Comparison of ENCODE assay signal across 9 cellular contexts in the genomic region with DNA sequence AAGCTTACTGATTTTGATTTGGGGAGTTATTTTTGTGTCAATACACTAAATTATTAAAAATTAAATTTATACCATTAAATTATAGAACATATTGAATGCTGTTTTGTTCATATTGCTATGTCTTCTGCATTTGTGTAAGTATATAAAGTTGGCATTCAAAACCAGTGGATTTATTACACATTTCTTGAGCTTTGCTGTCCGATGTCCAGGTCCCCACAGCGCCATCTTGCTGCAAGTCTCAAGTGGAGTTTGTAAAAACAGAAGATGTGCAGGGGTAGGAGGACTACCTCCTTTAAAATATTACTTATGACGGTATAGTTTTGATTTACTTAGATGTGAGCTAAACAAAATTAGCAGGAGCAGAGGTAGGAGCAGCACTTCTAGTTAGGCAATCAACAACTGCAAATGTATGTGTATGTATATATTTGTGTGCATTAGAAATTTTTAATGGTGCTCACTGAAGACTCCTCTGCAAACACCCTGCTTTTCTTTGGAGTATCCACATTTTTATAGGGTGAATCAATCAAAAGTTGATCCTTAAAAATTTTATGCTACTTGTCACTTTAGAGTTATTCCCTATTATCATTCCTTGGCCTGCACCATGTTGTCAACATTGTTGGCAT. TPM values are rescaled to one million over a fixed set of nuclear protein-coding genes. Genes with fewer than 3 reads are reported as not detected.
DNase-seq lines count a peak whose midpoint lies in the region; ATAC-seq, FAIRE-seq and TF ChIP-seq lines count a peak whose summit lies in the region.
"Had no signal": no experiment of that assay in that cellular context is flagged by ENCODE, and none has a peak within 500 bp of the region (broad histone marks: within the 10 kb centered on the region; RNA-seq: fewer than 3 reads in every experiment).

No MANE protein-coding gene starts in this region.

- H3F3A ChIP-seq in SU-DHL-6 (ENCODE audit: insufficient read depth) = peaks cover 15% of the 10 kb centered on the region; the same call in 1 of the 2 replicates

- in situ Hi-C loops in ACHN (cut with HindIII; ENCODE audit: low pct_ligation_motif_present, low pct_unique_long_range_greater_than_20kb, low sequenced_read_pairs) = no loop called here
- in situ Hi-C loops in K562 (cut with MboI) = no loop called here

- H4K20me1 ChIP-seq in SU-DHL-6 (ENCODE audit: low read depth, low read length) (0 out of 2 replicates have a peak, but pooled peaks cover 4% of the 10 kb centered on the region), K562 (replicated peaks; ENCODE audit: control insufficient read depth, insufficient read depth, low read length) (no peaks in the 10 kb centered on the region), keratinocyte (ENCODE audit: control insufficient read depth, extremely low read depth, insufficient read depth, low read length) (no peaks in the 10 kb centered on the region)

- CTCF ChIA-PET in K562 (lab: Yijun Ruan, JAX; ENCODE audit: low intra/inter-chr PET ratio) = interaction anchor here (0.6 to 1.3 kb wide), 2 partner anchors 306 to 622 kb away, joined by 4 to 10 read pairs; no protein-coding TSS in a partner anchor

- H3K27me3 ChIP-seq in SU-DHL-6 (ENCODE audit: low read length) (no peaks in the 10 kb centered on the region), K562 (ENCODE audit: control insufficient read depth in 2 of 2, insufficient read depth in 2 of 2, low read length in 2 of 2) (no peaks in the 10 kb centered on the region), keratinocyte (ENCODE audit: control insufficient read depth, extremely low read depth, insufficient read depth, low read length) (no peaks in the 10 kb centered on the region), stomach (no peaks in the 10 kb centered on the region)

- dilution Hi-C loops in keratinocyte (cut with MboI; ENCODE audit: extremely low pct_ligation_motif_present, low sequenced_read_pairs) = no loop called here

- DNase-seq in ACHN (peak; percentile 32), K562 (ENCODE audit: extremely low read depth in 1 of 4, low spot score in 3 of 4) (peak; percentile 33 to 69 (median 43)), keratinocyte (ENCODE audit: low read depth, low spot score) (peak; percentile 19), stomach (no peak), amniotic stem cell (lab: John Stamatoyannopoulos, UW) (no peak)

- no TSS peak for BruUV-seq in K562 (replicated peaks; lab: Mats Ljungman, UMichigan)

- H3K9me1 ChIP-seq in K562 (ENCODE audit: control insufficient read depth, insufficient read depth, low read length) = peaks cover 7% of the 10 kb centered on the region
- peaks cover 2% of the 10 kb centered on the region for H3K9me1 ChIP-seq in keratinocyte (ENCODE audit: control insufficient read depth, extremely low read depth, insufficient read depth, low read length)

- H2AFZ ChIP-seq in SU-DHL-6 (ENCODE audit: low read depth, low read length, severe bottlenecking) (no peak overlapping the region), K562 (ENCODE audit: low read depth, low read length) (no peak overlapping the region), keratinocyte (ENCODE audit: control insufficient read depth, low read length) (no peak overlapping the region)

- H3K79me2 ChIP-seq in SU-DHL-6 (ENCODE audit: insufficient read depth, low read length) (peaks cover 65% of the 10 kb centered on the region), K562 (ENCODE audit: control insufficient read depth, insufficient read depth, low read length) (peaks cover 41% of the 10 kb centered on the region), keratinocyte (ENCODE audit: control insufficient read depth, insufficient read depth, low read length) (no peaks in the 10 kb centered on the region)

- H3K4me3 ChIP-seq in SU-DHL-6 (ENCODE audit: insufficient read depth, low read length, poor library complexity, severe bottlenecking) = no peak overlapping the region
- no peak overlapping the region for H3K4me3 ChIP-seq in K562
- no peak overlapping the region for H3K4me3 ChIP-seq in keratinocyte (ENCODE audit: control insufficient read depth in 2 of 3, extremely low read depth in 1 of 3, insufficient read depth in 2 of 3, low read depth in 1 of 3, low read length in 3 of 3)
- H3K4me3 ChIP-seq in stomach = no peak overlapping the region
- H3K4me3 ChIP-seq: HAP-1 had no signal

- H3K4me2 ChIP-seq in SU-DHL-6 (ENCODE audit: low read depth, low read length, poor library complexity, severe bottlenecking) = no peak overlapping the region
- no peak overlapping the region for H3K4me2 ChIP-seq in K562 (ENCODE audit: insufficient read depth, low read length)
- H3K4me2 ChIP-seq in keratinocyte (ENCODE audit: control insufficient read depth, extremely low read depth, insufficient read depth, low read depth, low read length) = no peak overlapping the region

- POLR2A ChIA-PET in K562 (lab: Yijun Ruan, JAX) = interaction anchor here (0.6 to 1.7 kb wide), 8 partner anchors 12 to 40 kb away, joined by 3 to 6 read pairs (median 4); no protein-coding TSS in a partner anchor

- FAIRE-seq in K562 (lab: Jason Lieb, UNC) (peak; percentile 78), keratinocyte (lab: Jason Lieb, UNC) (no peak)

- H3K9ac ChIP-seq in SU-DHL-6 (ENCODE audit: low read length) (no peak overlapping the region), K562 (ENCODE audit: insufficient read depth in 1 of 2, low read depth in 2 of 2, low read length in 2 of 2) (no peak overlapping the region), keratinocyte (ENCODE audit: control insufficient read depth, extremely low read depth, insufficient read depth, low read length) (no peak overlapping the region)

- TF ChIP-seq CTCF in GM12874 (IDR thresholded peaks at IDR 0.05; ENCODE audit: insufficient read depth, low read depth, low read length) (peak; percentile 62), SU-DHL-6 (IDR thresholded peaks at IDR 0.05; ENCODE audit: insufficient read depth, low read length, poor library complexity, severe bottlenecking) (peak; percentile 85), K562 (IDR thresholded peaks at IDR 0.05 in 2 of 3, conservative IDR thresholded peaks at IDR 0.05 in 1 of 3; ENCODE audit: insufficient read depth in 2 of 3, low read depth in 1 of 3, low read length in 3 of 3) (peak; percentile 66 to 71 (median 70)), keratinocyte (optimal IDR thresholded peaks at IDR 0.05 in 1 of 3, IDR thresholded peaks at IDR 0.05 in 1 of 3, conservative IDR thresholded peaks at IDR 0.05 in 1 of 3; ENCODE audit: extremely low read depth in 1 of 3, insufficient read depth in 2 of 3, low read length in 3 of 3) (peak; percentile 47 to 67 (median 57)), stomach (IDR thresholded peaks at IDR 0.05) (peak in 2 of 7 experiments; percentile 15 to 30)

- TF ChIP-seq POLR2A in K562 (conservative IDR thresholded peaks at IDR 0.05) (no peak), stomach (IDR thresholded peaks at IDR 0.05) (no peak)

- 4% methylated on average over 3 of the region's 3 CpGs for WGBS in K562 (ENCODE audit: insufficient coverage, low coverage, missing lambda C conversion rate)
- 35 to 52% (median 46%) methylated on average over 3 of the region's 3 CpGs for WGBS in stomach, 5 donors

- peak; percentile 76 for ATAC-seq in K562
- no peak for ATAC-seq in GM18861 (IDR thresholded peaks at IDR 0.05; ENCODE audit: unreplicated experiment)

- H3K9me2 ChIP-seq in SU-DHL-6 (replicated peaks; ENCODE audit: insufficient read depth, low read length) = no peaks in the 10 kb centered on the region

- no peak for TF ChIP-seq EP300 in K562 (IDR thresholded peaks at IDR 0.05; ENCODE audit: low read length)
- no peak for TF ChIP-seq EP300 in stomach (IDR thresholded peaks at IDR 0.05)

- H3K36me3 ChIP-seq in SU-DHL-6 (ENCODE audit: low read length) (no peaks in the 10 kb centered on the region), K562 (ENCODE audit: control insufficient read depth, insufficient read depth, low read length) (peaks cover 57% of the 10 kb centered on the region), keratinocyte (ENCODE audit: control insufficient read depth in 2 of 2, extremely low read depth in 1 of 2, insufficient read depth in 2 of 2, low read length in 2 of 2) (peaks cover 1 to 3% of the 10 kb centered on the region in 2 experiments), stomach (peaks cover 0 to 13% (median 4%) of the 10 kb centered on the region in 4 donors)
- H3K36me3 ChIP-seq: HAP-1 had no signal

- H3K9me3 ChIP-seq in SU-DHL-6 (ENCODE audit: insufficient read depth, low read length) (no peaks in the 10 kb centered on the region), K562 (replicated peaks; ENCODE audit: control insufficient read depth, insufficient read depth, low read depth, low read length) (no peaks in the 10 kb centered on the region), keratinocyte (ENCODE audit: control insufficient read depth, low read depth, low read length) (no peaks in the 10 kb centered on the region), stomach (no peaks in the 10 kb centered on the region)
- H3K9me3 ChIP-seq: HAP-1 had no signal

- H3K27ac ChIP-seq in SU-DHL-6 (ENCODE audit: low read depth, low read length) (peak overlapping the region; percentile 71), K562 (ENCODE audit: extremely low read depth, low read depth, low read length) (peak overlapping the region; percentile 17; the same call in 1 of the 3 replicates), keratinocyte (ENCODE audit: control insufficient read depth, insufficient read depth, low read length) (no peak overlapping the region), stomach (peak overlapping the region in 4 of 5 donors; percentile 47 to 88 (median 66))

- intact Hi-C loops in K562 (cut with micrococcal nuclease) = loop anchor here (2.0 to 5.0 kb wide), 2 partner anchors 37 to 42 kb away; partner anchors contain the start of gene CPEB4
- intact Hi-C loops in stomach (cut with DNase I; ENCODE audit: low total_unique reads) = no loop called here

- TF ChIP-seq RAD21 in K562 (CRISPR knock-in tag; conservative IDR thresholded peaks at IDR 0.05 in 1 of 2, IDR thresholded peaks at IDR 0.05 in 1 of 2) = peak; percentile 51 to 69

- H3K4me1 ChIP-seq in K562 (replicated peaks in 1 of 2; ENCODE audit: control insufficient read depth in 2 of 2, insufficient read depth in 2 of 2, low read length in 2 of 2) = peaks cover 5 to 24% of the 10 kb centered on the region in 2 experiments; a peak in 4 of 5 replicates
- H3K4me1 ChIP-seq in keratinocyte (ENCODE audit: control insufficient read depth, extremely low read depth, insufficient read depth, low read length) = peaks cover 6% of the 10 kb centered on the region
- H3K4me1 ChIP-seq in stomach = peaks cover 32 to 98% (median 68%) of the 10 kb centered on the region in 4 donors
- H3K4me1 ChIP-seq: HAP-1 had no signal

RNA-seq across cellular contexts. Expression of gene CPEB4, which starts 37.4 kb away (rescaled TPM):
- total RNA-seq in K562 (2011; cell fraction: chromatin; rRNA removed; ENCODE audit: low replicate concordance) = 49.3 and 127 TPM in 2 replicates
- 32.2 and 37.4 TPM in 2 replicates for total RNA-seq in K562 (2011; cell fraction: nucleolus; rRNA removed)
- 56.7 and 64.2 TPM in 2 replicates for total RNA-seq in K562 (2011; cell fraction: nucleoplasm; rRNA removed)
- 9.5 and 10.2 TPM in 2 replicates for total RNA-seq in K562 (2014; rRNA removed)
- 20.6 and 21.8 TPM in 2 replicates for total RNA-seq in K562 (2014; rRNA removed; fragmentation: Illumina TruSeq; extraction: Trizol)
- total RNA-seq in K562 (2015; rRNA removed; fragmentation: Illumina TruSeq; extraction: Trizol) = 12.0 and 12.4 TPM in 2 replicates
- 17.7 and 19.7 TPM in 2 replicates for total RNA-seq in K562 (2021)
- polyA plus RNA-seq in K562 (2011; rRNA removed) = 17.6 and 21.3 TPM in 2 replicates
- polyA plus RNA-seq in K562 (2011; cell fraction: cytosol; rRNA removed) = 9.8 and 13.5 TPM in 2 replicates
- 33.8 and 38.5 TPM in 2 replicates for polyA plus RNA-seq in K562 (2011; cell fraction: nucleus; rRNA removed)
- 11.6 and 13.2 TPM in 2 replicates for polyA plus RNA-seq in K562 (2012)
- 9.3 and 13.2 TPM in 2 replicates for polyA plus RNA-seq in K562 (2014; fragmentation: Illumina TruSeq; extraction: Trizol)
- 10 to 100 TPM in 1 of 2 experiments, 1 to 10 TPM in 1; 7.4 to 10.2 TPM for polyA plus RNA-seq in K562 (2014; fragmentation: Nextera tagmentation; extraction: Ambion mirVana)
- 11.0 and 12.2 TPM in 2 replicates for polyA plus RNA-seq in K562 (2014; rRNA removed)
- 49.0 and 67.5 TPM in 2 replicates for polyA minus RNA-seq in K562 (2011; rRNA and poly(A)+ RNA removed)
- polyA minus RNA-seq in K562 (2011; cell fraction: cytosol; rRNA and poly(A)+ RNA removed) = 12.2 and 17.7 TPM in 2 replicates
- polyA minus RNA-seq in K562 (2011; cell fraction: nucleus; rRNA and poly(A)+ RNA removed) = 45.2 and 47.7 TPM in 2 replicates
- 13.8 to 18.5 TPM (median 15.3 TPM) in 3 replicates for polyA plus RNA-seq in keratinocyte
- 9.6 TPM for polyA plus RNA-seq in keratinocyte (2011; ENCODE audit: low read depth)
- polyA plus RNA-seq in keratinocyte (2011; cell fraction: cytosol; rRNA removed) = 9.2 and 14.1 TPM in 2 replicates
- 25.6 and 27.1 TPM in 2 replicates for polyA plus RNA-seq in keratinocyte (2011; cell fraction: nucleus; rRNA removed)
- polyA plus RNA-seq in keratinocyte (2012; ENCODE audit: low replicate concordance) = 9.3 and 22.9 TPM in 2 replicates
- 27.2 to 48.4 TPM (median 37.2 TPM) in 3 replicates for polyA minus RNA-seq in keratinocyte
- 14.4 TPM for polyA minus RNA-seq in keratinocyte (2011; cell fraction: cytosol; rRNA and poly(A)+ RNA removed)
- 37.5 and 69.2 TPM in 2 replicates for polyA minus RNA-seq in keratinocyte (2011; cell fraction: nucleus; rRNA and poly(A)+ RNA removed)
- total RNA-seq in stomach = 100 to 1,000 TPM in 1 of 5 donors, 10 to 100 TPM in 3, 1 to 10 TPM in 1; 6.7 to 115 (median 61.0) TPM
- 10 to 100 TPM in 1 of 3 donors, 1 to 10 TPM in 2; 3.5 to 14.5 (median 8.3) TPM for polyA plus RNA-seq in stomach

Comparison
In these comparisons a context has a peak if more than half of its experiments do, and no peak if none do; other contexts are left out.
1. DNase-seq: peak in ACHN (single experiment), K562 (4 of 4) and keratinocyte (single experiment); none in stomach (single experiment) and amniotic stem cell (single experiment).